ENCODE assay signal across 11 cellular contexts in genomic region chr9:78707080-78707479, GRCh38.
A peak's percentile ranks its signal among the peaks of the same experiment; 100 is the strongest.
DNase-seq lines count a peak whose midpoint lies in the region; ATAC-seq, FAIRE-seq and TF ChIP-seq lines count a peak whose summit lies in the region.
"Had no signal": no experiment of that assay in that cellular context is flagged by ENCODE, and none has a peak within 500 bp of the region (broad histone marks: within the 10 kb centered on the region; RNA-seq: fewer than 3 reads in every experiment).

No MANE protein-coding gene starts in this region.

- no peaks in the 10 kb centered on the region for H3K9me1 ChIP-seq in keratinocyte (ENCODE audit: control insufficient read depth, extremely low read depth, insufficient read depth, low read length)

- no peak overlapping the region for H3K14ac ChIP-seq in trophoblast cell (ENCODE audit: low read length)

- H3K4me1 ChIP-seq in GM23248 (ENCODE audit: insufficient read depth) (peaks cover 19% of the 10 kb centered on the region), keratinocyte (ENCODE audit: control insufficient read depth, extremely low read depth, insufficient read depth, low read length) (peaks cover 6% of the 10 kb centered on the region), trophoblast cell (ENCODE audit: control insufficient read depth in 1 of 2, insufficient read depth in 2 of 2, low read length in 2 of 2) (no peaks in the 10 kb centered on the region)
- no peaks in the 10 kb centered on the region for H3K4me1 ChIP-seq in CD8-positive, alpha-beta memory T cell (ENCODE audit: insufficient read depth, low read length)
- H3K4me1 ChIP-seq: Caco-2, tibial nerve had no signal

- POLR2A ChIA-PET in CD8-positive, alpha-beta memory T cell (lab: Charles Lee): no interaction called here

- CTCF ChIA-PET in CD8-positive, alpha-beta memory T cell (lab: Charles Lee): no interaction called here

- peak overlapping the region; percentile 38; the same call in 1 of the 2 replicates for H2AFZ ChIP-seq in GM23248
- peak overlapping the region; percentile 59 for H2AFZ ChIP-seq in keratinocyte (ENCODE audit: control insufficient read depth, low read length)
- no peak overlapping the region for H2AFZ ChIP-seq in trophoblast cell (ENCODE audit: insufficient read depth, low read length, poor library complexity)

- H3K4me3 ChIP-seq in GM23248: peak overlapping the region; percentile 47
- H3K4me3 ChIP-seq in keratinocyte (ENCODE audit: control insufficient read depth in 2 of 3, extremely low read depth in 1 of 3, insufficient read depth in 2 of 3, low read depth in 1 of 3, low read length in 3 of 3): peak overlapping the region in 1 of 3 experiments; percentile 6
- no peak overlapping the region for H3K4me3 ChIP-seq in CD8-positive, alpha-beta memory T cell (ENCODE audit: low read length)
- H3K4me3 ChIP-seq in trophoblast cell (ENCODE audit: low read depth, low read length): no peak overlapping the region
- H3K4me3 ChIP-seq: tibial nerve had no signal

- H3K79me1 ChIP-seq in trophoblast cell (ENCODE audit: low read length): peaks cover 11% of the 10 kb centered on the region

- H4K12ac ChIP-seq in trophoblast cell (ENCODE audit: low read depth, low read length): no peak overlapping the region

- no peak overlapping the region for H3K4ac ChIP-seq in trophoblast cell (ENCODE audit: low read depth, low read length)

- H3K4me2 ChIP-seq in GM23248 (ENCODE audit: unreplicated experiment): peak overlapping the region; percentile 64
- peak overlapping the region; percentile 50 for H3K4me2 ChIP-seq in keratinocyte (ENCODE audit: control insufficient read depth, extremely low read depth, insufficient read depth, low read depth, low read length)
- no peak overlapping the region for H3K4me2 ChIP-seq in trophoblast cell (ENCODE audit: low read length)

- H3K4me1 Mint-ChIP-seq in CD8-positive, alpha-beta memory T cell: no peaks in the 10 kb centered on the region

- no peak overlapping the region for H3K4me3 Mint-ChIP-seq in CD8-positive, alpha-beta memory T cell

- H3K27me3 Mint-ChIP-seq in CD8-positive, alpha-beta memory T cell: no peaks in the 10 kb centered on the region

- H3K36me3 ChIP-seq in GM23248 (ENCODE audit: low read depth) (no peaks in the 10 kb centered on the region), keratinocyte (ENCODE audit: control insufficient read depth in 2 of 2, extremely low read depth in 1 of 2, insufficient read depth in 2 of 2, low read length in 2 of 2) (no peaks in the 10 kb centered on the region), trophoblast cell (ENCODE audit: control insufficient read depth in 1 of 2, insufficient read depth in 2 of 2, low read length in 2 of 2) (no peaks in the 10 kb centered on the region)
- H3K36me3 ChIP-seq in CD8-positive, alpha-beta memory T cell (ENCODE audit: insufficient read depth, low read length): no peaks in the 10 kb centered on the region
- H3K36me3 ChIP-seq: tibial nerve had no signal

- ATAC-seq in GM18907 (IDR thresholded peaks at IDR 0.05; ENCODE audit: unreplicated experiment): peak; percentile 48
- peak; percentile 46 for ATAC-seq in HG03378 (IDR thresholded peaks at IDR 0.05; ENCODE audit: unreplicated experiment)

- in situ Hi-C loops in GM23248 (cut with MboI): no loop called here

- no peaks in the 10 kb centered on the region for H3K9me2 ChIP-seq in GM23248 (ENCODE audit: insufficient read depth)

- no peak overlapping the region for H2BK12ac ChIP-seq in trophoblast cell (ENCODE audit: low read length)

- H4K8ac ChIP-seq in trophoblast cell (ENCODE audit: low read depth, low read length): no peak overlapping the region

- H3F3A ChIP-seq in GM23248 (ENCODE audit: insufficient read depth): peaks cover 25% of the 10 kb centered on the region

- dilution Hi-C loops in keratinocyte (cut with MboI; ENCODE audit: extremely low pct_ligation_motif_present, low sequenced_read_pairs): no loop called here

- H3K79me2 ChIP-seq in GM23248 (ENCODE audit: insufficient read depth) (no peaks in the 10 kb centered on the region), keratinocyte (ENCODE audit: control insufficient read depth, insufficient read depth, low read length) (no peaks in the 10 kb centered on the region), trophoblast cell (ENCODE audit: control insufficient read depth, insufficient read depth, low read length, poor library complexity) (no peaks in the 10 kb centered on the region)

- H2BK120ac ChIP-seq in trophoblast cell (ENCODE audit: insufficient read depth, low read length, poor library complexity): no peak overlapping the region

- DNase-seq in GM23248: no peak
- DNase-seq in keratinocyte (ENCODE audit: low read depth, low spot score): no peak
- DNase-seq in NCI-H1092 treated with DMSO at 0.1 percent for 48 hours (lab: John Stamatoyannopoulos, UW): no peak
- DNase-seq in CD8-positive, alpha-beta memory T cell: no peak
- no peak for DNase-seq in DMS153 (lab: John Stamatoyannopoulos, UW)
- no peak for DNase-seq in trophoblast cell
- DNase-seq: activated CD8-positive, alpha-beta memory T cell treated with anti-CD3 and anti-CD28 coated beads, Interleukin-2, amount 50 U/mL, for 4 hours; Caco-2 had no signal

- no peak overlapping the region for H3K23ac ChIP-seq in trophoblast cell (ENCODE audit: low read length)

- H3K27me3 ChIP-seq in GM23248 (replicated peaks; ENCODE audit: insufficient read depth): no peaks in the 10 kb centered on the region
- H3K27me3 ChIP-seq in keratinocyte (ENCODE audit: control insufficient read depth, extremely low read depth, insufficient read depth, low read length): no peaks in the 10 kb centered on the region
- no peaks in the 10 kb centered on the region for H3K27me3 ChIP-seq in CD8-positive, alpha-beta memory T cell (ENCODE audit: insufficient read depth, low read length, poor library complexity, severe bottlenecking)
- no peaks in the 10 kb centered on the region for H3K27me3 ChIP-seq in trophoblast cell (ENCODE audit: insufficient read depth, low read length)
- H3K27me3 ChIP-seq: tibial nerve had no signal

- no peak for FAIRE-seq in keratinocyte (lab: Jason Lieb, UNC)

- H3K9me3 ChIP-seq in GM23248 (ENCODE audit: low read depth): no peaks in the 10 kb centered on the region
- H3K9me3 ChIP-seq in keratinocyte (ENCODE audit: control insufficient read depth, low read depth, low read length): no peaks in the 10 kb centered on the region
- no peaks in the 10 kb centered on the region for H3K9me3 ChIP-seq in CD8-positive, alpha-beta memory T cell (ENCODE audit: low read length)
- no peaks in the 10 kb centered on the region for H3K9me3 ChIP-seq in trophoblast cell (ENCODE audit: insufficient read depth, low read depth, low read length)
- H3K9me3 ChIP-seq: Caco-2 had no signal

- H2BK5ac ChIP-seq in trophoblast cell (ENCODE audit: low read depth, low read length, poor library complexity): no peak overlapping the region

- peaks cover 0 to 7% (median 4%) of the 10 kb centered on the region in 5 donors for H3K9me3 Mint-ChIP-seq in CD8-positive, alpha-beta memory T cell

- TF ChIP-seq CTCF in keratinocyte (optimal IDR thresholded peaks at IDR 0.05 in 1 of 3, IDR thresholded peaks at IDR 0.05 in 1 of 3, conservative IDR thresholded peaks at IDR 0.05 in 1 of 3; ENCODE audit: extremely low read depth in 1 of 3, insufficient read depth in 2 of 3, low read length in 3 of 3): no peak

- 74 to 91% methylated on average over 3 of the region's 3 CpGs for WGBS in GM23248 (ENCODE audit: low coverage in 1 of 2, low lambda C conversion rate in 2 of 2, missing lambda C conversion rate in 2 of 2), 2 experiments
- no CpG with 5 or more reads among the region's 3 CpGs for WGBS in trophoblast cell (ENCODE audit: extremely low coverage, insufficient coverage, insufficient read length)

- H2AK5ac ChIP-seq in trophoblast cell (ENCODE audit: low read length): no peak overlapping the region

- peak overlapping the region; percentile 45; the same call in 1 of the 2 replicates for H3K9ac ChIP-seq in GM23248
- H3K9ac ChIP-seq in keratinocyte (ENCODE audit: control insufficient read depth, extremely low read depth, insufficient read depth, low read length): no peak overlapping the region
- H3K9ac ChIP-seq in trophoblast cell (ENCODE audit: low read length): no peak overlapping the region

- H3K18ac ChIP-seq in trophoblast cell (ENCODE audit: low read length): no peak overlapping the region

- H3K27ac ChIP-seq in GM23248 (peak overlapping the region; percentile 77), keratinocyte (ENCODE audit: control insufficient read depth, insufficient read depth, low read length) (no peak overlapping the region), trophoblast cell (ENCODE audit: low read depth, low read length) (no peak overlapping the region)
- H3K27ac ChIP-seq in CD8-positive, alpha-beta memory T cell (ENCODE audit: low read depth, low read length): no peak overlapping the region
- H3K27ac ChIP-seq: tibial nerve had no signal

- H4K20me1 ChIP-seq in GM23248 (ENCODE audit: insufficient read depth): no peaks in the 10 kb centered on the region
- H4K20me1 ChIP-seq in keratinocyte (ENCODE audit: control insufficient read depth, extremely low read depth, insufficient read depth, low read length): no peaks in the 10 kb centered on the region

- H4K91ac ChIP-seq in trophoblast cell (ENCODE audit: low read depth, low read length): no peak overlapping the region

- no peaks in the 10 kb centered on the region for H3K36me3 Mint-ChIP-seq in CD8-positive, alpha-beta memory T cell

- no peak overlapping the region for H3K27ac Mint-ChIP-seq in CD8-positive, alpha-beta memory T cell
